ENCODE assay signal across 27 cellular contexts in genomic region chr5:120991569-120991968, GRCh38.
"Had no signal": no experiment of that assay in that cellular context is flagged by ENCODE, and none has a peak within 500 bp of the region (broad histone marks: within the 10 kb centered on the region; RNA-seq: fewer than 3 reads in every experiment).

No MANE protein-coding gene starts in this region.

- ATAC-seq: stimulated activated effector memory CD8-positive, alpha-beta T cell treated with anti-CD3 and anti-CD28 coated beads, Interleukin-12 subunit alpha, Interleukin-12 subunit beta, amount 100 ng/mL, for 72 hours; stimulated activated memory B cell treated with anti-CD40 and anti-IgM and Interleukin-4, amounts not matched to agents 10 μg/mL and 1 μg/mL and 100 μg/mL, for 72 hours; stimulated activated naive CD8-positive, alpha-beta T cell treated with anti-CD3 and anti-CD28 coated beads, Interleukin-15, amount 100 ng/mL, for 72 hours; stimulated activated naive CD8-positive, alpha-beta T cell treated with anti-CD3 and anti-CD28 coated beads, Interleukin-15, Interleukin-2, amounts not matched to agents 100 U/mL and 50 U/mL, for 24 hours; upper lobe of right lung had no signal

- H3K4me1 ChIP-seq: stomach, suprapubic skin, testis, thyroid gland, tibial artery, tibial nerve, transverse colon, upper lobe of left lung, upper lobe of right lung, uterus, vagina had no signal

- H3K4me3 Mint-ChIP-seq: stimulated activated effector memory CD8-positive, alpha-beta T cell treated with anti-CD3 and anti-CD28 coated beads, Interleukin-12 subunit alpha, Interleukin-12 subunit beta, amount 100 ng/mL, for 72 hours; stimulated activated memory B cell treated with anti-CD40 and anti-IgM and Interleukin-4, amounts not matched to agents 10 μg/mL and 1 μg/mL and 100 μg/mL, for 72 hours; stimulated activated naive CD8-positive, alpha-beta T cell treated with anti-CD3 and anti-CD28 coated beads, Interleukin-15, amount 100 ng/mL, for 72 hours; stimulated activated naive CD8-positive, alpha-beta T cell treated with anti-CD3 and anti-CD28 coated beads, Interleukin-15, Interleukin-2, amounts not matched to agents 100 ng/mL and 50 ng/mL, for 24 hours; type B pancreatic cell had no signal

- H3K27ac ChIP-seq: stomach, suprapubic skin, testis, thoracic aorta, thyroid gland, tibial artery, tibial nerve, transverse colon, upper lobe of left lung, upper lobe of right lung, uterus, vagina had no signal

- DNase-seq: stimulated activated CD4-positive, alpha-beta T cell treated with anti-CD3 and anti-CD28 coated beads, Interleukin-2, amount 100 ng/mL, for 48 hours; stimulated activated CD4-positive, alpha-beta T cell treated with anti-CD3 and anti-CD28 coated beads, Interleukin-4, amount 100 ng/mL, for 1 hour; stimulated activated CD4-positive, alpha-beta T cell treated with anti-CD3 and anti-CD28 coated beads, Interleukin-4, amount 100 ng/mL, for 24 hours; stimulated activated CD4-positive, alpha-beta T cell treated with anti-CD3 and anti-CD28 coated beads, Interleukin-4, amount 100 ng/mL, for 4 hours; stimulated activated CD8-positive, alpha-beta memory T cell treated with anti-CD3 and anti-CD28 coated beads, Interleukin-4, amount 100 ng/mL, for 48 hours; stimulated activated naive CD4-positive, alpha-beta T cell; stimulated activated naive CD4-positive, alpha-beta T cell treated with Interleukin-2 at 50 U/mL for 16 hours; stimulated activated naive CD8-positive, alpha-beta T cell treated with anti-CD3 and anti-CD28 coated beads, Interleukin-15, amount 100 ng/mL, for 72 hours; stimulated activated naive CD8-positive, alpha-beta T cell treated with anti-CD3 and anti-CD28 coated beads, Interleukin-15, Interleukin-2, amounts not matched to agents 100 U/mL and 50 U/mL, for 24 hours; stomach; substantia nigra; testis; thyroid gland; tibial artery; transverse colon; trophoblast cell; upper lobe of left lung; upper lobe of right lung; uterus had no signal

- H3K4me3 ChIP-seq: stomach, suprapubic skin, testis, thoracic aorta, thyroid gland, tibial artery, tibial nerve, transverse colon, upper lobe of left lung, upper lobe of right lung, uterus, vagina had no signal

- H3K27me3 Mint-ChIP-seq: stimulated activated memory B cell treated with anti-CD40 and anti-IgM and Interleukin-4, amounts not matched to agents 10 μg/mL and 1 μg/mL and 100 μg/mL, for 72 hours; stimulated activated naive CD8-positive, alpha-beta T cell treated with anti-CD3 and anti-CD28 coated beads, Interleukin-15, amount 100 ng/mL, for 72 hours; stimulated activated naive CD8-positive, alpha-beta T cell treated with anti-CD3 and anti-CD28 coated beads, Interleukin-15, Interleukin-2, amounts not matched to agents 100 ng/mL and 50 ng/mL, for 24 hours; type B pancreatic cell had no signal

- H3K27me3 ChIP-seq: stomach, suprapubic skin, testis, thyroid gland, tibial artery, tibial nerve, transverse colon, upper lobe of left lung, upper lobe of right lung, uterus, vagina had no signal

- H3K9me3 ChIP-seq: suprapubic skin, testis, thoracic aorta, thyroid gland, tibial artery, tibial nerve, transverse colon, upper lobe of left lung, upper lobe of right lung, uterus, vagina had no signal

- H3K36me3 Mint-ChIP-seq: stimulated activated effector memory CD8-positive, alpha-beta T cell treated with anti-CD3 and anti-CD28 coated beads, Interleukin-12 subunit alpha, Interleukin-12 subunit beta, amount 100 ng/mL, for 72 hours; stimulated activated memory B cell treated with anti-CD40 and anti-IgM and Interleukin-4, amounts not matched to agents 10 μg/mL and 1 μg/mL and 100 μg/mL, for 72 hours; type B pancreatic cell had no signal

- H3K27ac Mint-ChIP-seq: stimulated activated effector memory CD8-positive, alpha-beta T cell treated with anti-CD3 and anti-CD28 coated beads, Interleukin-12 subunit alpha, Interleukin-12 subunit beta, amount 100 ng/mL, for 72 hours; stimulated activated memory B cell treated with anti-CD40 and anti-IgM and Interleukin-4, amounts not matched to agents 10 μg/mL and 1 μg/mL and 100 μg/mL, for 72 hours; stimulated activated naive CD8-positive, alpha-beta T cell treated with anti-CD3 and anti-CD28 coated beads, Interleukin-15, amount 100 ng/mL, for 72 hours; stimulated activated naive CD8-positive, alpha-beta T cell treated with anti-CD3 and anti-CD28 coated beads, Interleukin-15, Interleukin-2, amounts not matched to agents 100 ng/mL and 50 ng/mL, for 24 hours; type B pancreatic cell had no signal

- H3K36me3 ChIP-seq: stomach, suprapubic skin, thoracic aorta, thyroid gland, tibial artery, tibial nerve, transverse colon, upper lobe of left lung, upper lobe of right lung, uterus, vagina had no signal

- H3K9me3 Mint-ChIP-seq: stimulated activated naive CD8-positive, alpha-beta T cell treated with anti-CD3 and anti-CD28 coated beads, Interleukin-15, amount 100 ng/mL, for 72 hours; stimulated activated naive CD8-positive, alpha-beta T cell treated with anti-CD3 and anti-CD28 coated beads, Interleukin-15, Interleukin-2, amounts not matched to agents 100 ng/mL and 50 ng/mL, for 24 hours; type B pancreatic cell had no signal

- H3K4me1 Mint-ChIP-seq: stimulated activated effector memory CD8-positive, alpha-beta T cell treated with anti-CD3 and anti-CD28 coated beads, Interleukin-12 subunit alpha, Interleukin-12 subunit beta, amount 100 ng/mL, for 72 hours; stimulated activated memory B cell treated with anti-CD40 and anti-IgM and Interleukin-4, amounts not matched to agents 10 μg/mL and 1 μg/mL and 100 μg/mL, for 72 hours; stimulated activated naive CD8-positive, alpha-beta T cell treated with anti-CD3 and anti-CD28 coated beads, Interleukin-15, amount 100 ng/mL, for 72 hours had no signal
